22 cellular contexts compared by ENCODE assay signal in the genomic region with DNA sequence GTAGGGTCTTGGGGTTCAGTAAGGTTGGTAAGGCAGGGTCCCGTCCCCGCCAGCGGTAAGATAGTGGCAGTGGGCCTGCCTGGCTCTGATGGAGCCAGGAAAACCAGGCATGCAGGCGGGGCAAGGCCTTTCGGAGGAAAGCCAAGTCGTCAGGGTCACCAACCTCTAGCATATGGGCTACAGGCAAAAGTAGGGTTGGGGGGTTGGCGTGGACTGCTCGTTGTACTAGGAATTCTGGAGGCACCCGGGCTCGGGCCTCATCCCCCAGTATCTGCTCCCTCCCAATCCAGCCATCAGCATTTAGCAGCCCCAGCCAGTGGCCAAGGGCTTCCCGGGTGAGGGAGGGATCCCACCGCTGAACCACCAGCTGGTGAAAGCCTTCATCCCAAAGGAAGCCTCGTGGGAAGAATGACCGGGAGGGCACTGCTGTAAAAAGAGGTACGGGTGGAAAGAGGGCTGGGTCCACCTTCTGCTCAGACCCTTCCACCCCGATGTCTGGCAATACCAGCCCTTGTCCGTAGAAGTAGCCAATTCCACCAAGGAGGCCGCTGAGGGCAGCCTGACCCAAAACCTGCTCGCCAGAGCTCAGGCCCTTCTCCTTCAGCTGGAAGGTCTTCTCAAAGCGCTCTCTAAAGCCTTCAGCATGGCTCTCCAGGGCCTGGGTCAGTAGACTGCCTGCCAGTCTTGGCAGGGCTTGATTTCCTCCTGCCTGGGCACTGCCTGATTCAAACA. TPM values are rescaled to one million over a fixed set of nuclear protein-coding genes. Genes with fewer than 3 reads are reported as not detected.
DNase-seq lines count a peak whose midpoint lies in the region; ATAC-seq and TF ChIP-seq lines count a peak whose summit lies in the region.
"Had no signal": no experiment of that assay in that cellular context is flagged by ENCODE, and none has a peak within 500 bp of the region (broad histone marks: within the 10 kb centered on the region; RNA-seq: fewer than 3 reads in every experiment).

No MANE protein-coding gene starts in this region.

- CTCF ChIA-PET in WTC11 (lab: Charles Lee), result interaction anchor here (0.6 to 2.1 kb wide), 15 partner anchors 10 to 148 kb away, joined by 3 to 32 read pairs (median 5); partner anchors contain the start of genes CCDC142, MRPL53 and TTC31

- no peak for TF ChIP-seq CTCF in WTC11 (IDR thresholded peaks at IDR 0.05)

- H3K27ac Mint-ChIP-seq in WTC11, result no peak overlapping the region
- H3K27ac Mint-ChIP-seq in effector memory CD8-positive, alpha-beta T cell, result peak overlapping the region; percentile 62 to 73
- peak overlapping the region; percentile 14 for H3K27ac Mint-ChIP-seq in stimulated activated memory B cell treated with anti-CD40 and anti-IgM and Interleukin-4, amounts not matched to agents 10 μg/mL and 1 μg/mL and 100 μg/mL, for 72 hours

- H3K4me3 Mint-ChIP-seq in WTC11, result no peak overlapping the region; the same call in 1 of the 2 replicates
- H3K4me3 Mint-ChIP-seq in effector memory CD8-positive, alpha-beta T cell, result peak overlapping the region in 1 of 2 donors; percentile 97
- H3K4me3 Mint-ChIP-seq in stimulated activated memory B cell treated with anti-CD40 and anti-IgM and Interleukin-4, amounts not matched to agents 10 μg/mL and 1 μg/mL and 100 μg/mL, for 72 hours, result no peak overlapping the region

- POLR2A ChIA-PET in WTC11 (lab: Charles Lee), result interaction anchor here (0.8 to 1.2 kb wide), 2 partner anchors 20 to 22 kb away, joined by 3 to 5 read pairs; no protein-coding TSS in a partner anchor

- no peaks in the 10 kb centered on the region for H3K9me3 Mint-ChIP-seq in WTC11
- no peaks in the 10 kb centered on the region for H3K9me3 Mint-ChIP-seq in effector memory CD8-positive, alpha-beta T cell
- H3K9me3 Mint-ChIP-seq in stimulated activated memory B cell treated with anti-CD40 and anti-IgM and Interleukin-4, amounts not matched to agents 10 μg/mL and 1 μg/mL and 100 μg/mL, for 72 hours, result no peaks in the 10 kb centered on the region
- H3K9me3 Mint-ChIP-seq: activated naive CD4-positive, alpha-beta T cell treated with anti-CD3 and anti-CD28 coated beads, Interleukin-2, amount 50 U/mL, for 72 hours had no signal

- TF ChIP-seq POLR2A in GM18526 (IDR thresholded peaks at IDR 0.05; ENCODE audit: extremely low read depth, insufficient read length), result peak; percentile 0

- ATAC-seq in WTC11, result no peak
- no peak for ATAC-seq in effector memory CD8-positive, alpha-beta T cell (replicated peaks)
- ATAC-seq in stimulated activated memory B cell treated with anti-CD40 and anti-IgM and Interleukin-4, amounts not matched to agents 10 μg/mL and 1 μg/mL and 100 μg/mL, for 72 hours, result no peak
- ATAC-seq in GM21515 (IDR thresholded peaks at IDR 0.05; ENCODE audit: unreplicated experiment), result no peak
- ATAC-seq: activated naive CD4-positive, alpha-beta T cell treated with anti-CD3 and anti-CD28 coated beads, Interleukin-2, amount 50 U/mL, for 72 hours; foreskin keratinocyte; left cardiac atrium; Panc1; stimulated activated naive CD8-positive, alpha-beta T cell treated with anti-CD3 and anti-CD28 coated beads, Interleukin-15, Interleukin-2, amounts not matched to agents 100 U/mL and 50 U/mL, for 24 hours had no signal

- peaks cover 21% of the 10 kb centered on the region for H3K4me1 Mint-ChIP-seq in WTC11
- H3K4me1 Mint-ChIP-seq in effector memory CD8-positive, alpha-beta T cell (ENCODE audit: low read depth in 2 of 2), result peaks cover 19 to 40% of the 10 kb centered on the region in 2 donors
- peaks cover 42% of the 10 kb centered on the region for H3K4me1 Mint-ChIP-seq in stimulated activated memory B cell treated with anti-CD40 and anti-IgM and Interleukin-4, amounts not matched to agents 10 μg/mL and 1 μg/mL and 100 μg/mL, for 72 hours

- DNase-seq in WTC11 (ENCODE audit: low spot score), result no peak
- DNase-seq in effector memory CD8-positive, alpha-beta T cell, result no peak
- DNase-seq in NCI-H748 (lab: John Stamatoyannopoulos, UW; ENCODE audit: unreplicated experiment), result no peak
- DNase-seq in midbrain (lab: John Stamatoyannopoulos, UW), result no peak
- DNase-seq: activated CD4-positive, alpha-beta T cell treated with anti-CD3 and anti-CD28 coated beads for 4 hours; CD4-positive, alpha-beta memory T cell; DMS 273 treated with DMSO at 0.1 percent for 48 hours; effector memory CD4-positive, alpha-beta T cell; foreskin keratinocyte; KBM-7; left cardiac atrium; mesenchymal stem cell; NCI-H2171 treated with DMSO at 0.1 percent for 48 hours; NCI-H524 treated with DMSO at 0.1 percent for 48 hours; stimulated activated CD4-positive, alpha-beta T cell treated with anti-CD3 and anti-CD28 coated beads, Interleukin-4, amount 100 ng/mL, for 1 hour; stimulated activated naive CD8-positive, alpha-beta T cell treated with anti-CD3 and anti-CD28 coated beads, Interleukin-15, Interleukin-2, amounts not matched to agents 100 U/mL and 50 U/mL, for 24 hours; T-helper 1 cell had no signal

- peaks cover 9% of the 10 kb centered on the region for H3K36me3 Mint-ChIP-seq in WTC11
- H3K36me3 Mint-ChIP-seq in effector memory CD8-positive, alpha-beta T cell (ENCODE audit: insufficient read depth), result peaks cover 60% of the 10 kb centered on the region
- peaks cover 28% of the 10 kb centered on the region for H3K36me3 Mint-ChIP-seq in stimulated activated memory B cell treated with anti-CD40 and anti-IgM and Interleukin-4, amounts not matched to agents 10 μg/mL and 1 μg/mL and 100 μg/mL, for 72 hours

- no peaks in the 10 kb centered on the region for H3K27me3 Mint-ChIP-seq in WTC11 (ENCODE audit: low read depth)
- no peaks in the 10 kb centered on the region for H3K27me3 Mint-ChIP-seq in effector memory CD8-positive, alpha-beta T cell
- no peaks in the 10 kb centered on the region for H3K27me3 Mint-ChIP-seq in stimulated activated memory B cell treated with anti-CD40 and anti-IgM and Interleukin-4, amounts not matched to agents 10 μg/mL and 1 μg/mL and 100 μg/mL, for 72 hours
- H3K27me3 Mint-ChIP-seq: CD4-positive, alpha-beta memory T cell had no signal

TF ChIP-seq in WTC11, 78 proteins besides CTCF, POLR2A, EP300 and RAD21:
- TF ChIP-seq SMAD4 (CRISPR knock-in tag; IDR thresholded peaks at IDR 0.05), result no peak
- TF ChIP-seq SP1 (CRISPR knock-in tag; conservative IDR thresholded peaks at IDR 0.05), result no peak
- TF ChIP-seq EMX1 (CRISPR knock-in tag; IDR thresholded peaks at IDR 0.05), result 0 out of 2 replicates have a peak, but pooled peaks have one; percentile 37

RNA-seq across cellular contexts. Expression of gene MOGS, which starts 3.0 kb away (rescaled TPM):
- total RNA-seq in WTC11 (2021), result 63.3 to 73.7 TPM (median 67.6 TPM) in 3 replicates

RNA-seq across cellular contexts. Expression of gene WBP1, which starts 4.0 kb away (rescaled TPM):
- 66.0 to 86.6 TPM (median 86.0 TPM) in 3 replicates for total RNA-seq in WTC11 (2021)

RNA-seq across cellular contexts. Expression of gene INO80B, which starts 7.3 kb away (rescaled TPM):
- total RNA-seq in WTC11 (2021), result 15.8 to 20.2 TPM (median 17.3 TPM) in 3 replicates

RNA-seq across cellular contexts. Expression of gene MRPL53, which starts 10.3 kb away (rescaled TPM):
- 52.1 to 62.6 TPM (median 55.0 TPM) in 3 replicates for total RNA-seq in WTC11 (2021)

RNA-seq across cellular contexts. Expression of gene RTKN, which starts 20.5 kb away (rescaled TPM):
- 66.6 to 80.1 TPM (median 67.7 TPM) in 3 replicates for total RNA-seq in WTC11 (2021)
- total RNA-seq: CD4-positive, alpha-beta memory T cell had no signal
